In the genomic region with DNA sequence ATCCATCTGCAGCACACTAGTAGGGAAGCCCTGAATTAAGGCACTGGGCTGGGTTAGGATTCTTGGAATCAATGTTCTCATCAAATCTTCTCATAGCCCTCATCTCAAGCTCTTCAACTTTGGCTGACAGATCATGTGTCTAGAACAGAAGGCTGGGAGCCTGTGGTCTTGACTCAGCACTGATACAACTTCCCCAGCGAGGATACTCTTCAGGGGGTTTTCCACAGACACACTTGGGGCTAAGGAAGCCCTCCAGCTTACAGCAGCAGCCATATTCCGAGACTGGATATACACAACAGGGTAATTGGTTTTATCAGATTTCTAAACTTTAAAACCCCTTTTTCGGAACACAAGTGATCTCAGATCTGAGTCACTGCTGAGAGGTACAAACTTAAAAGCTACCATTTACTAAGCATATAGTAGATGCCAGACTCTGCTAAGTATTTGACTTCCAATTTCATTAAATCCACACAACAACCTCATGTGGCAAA, we compare ENCODE assay signal across 8 cellular contexts. TPM values are rescaled to one million over a fixed set of nuclear protein-coding genes. Genes with fewer than 3 reads are reported as not detected.
DNase-seq lines count a peak whose midpoint lies in the region; ATAC-seq and TF ChIP-seq lines count a peak whose summit lies in the region.

No MANE protein-coding gene starts in this region.

- ATAC-seq in stimulated activated memory B cell treated with anti-CD40 and anti-IgM and Interleukin-4, amounts not matched to agents 10 μg/mL and 1 μg/mL and 100 μg/mL, for 72 hours: no peak
- no peak for ATAC-seq in HG03571 (IDR thresholded peaks at IDR 0.05; ENCODE audit: unreplicated experiment)

- H3K36me3 Mint-ChIP-seq in activated CD4-positive, alpha-beta T cell treated with anti-CD3 and anti-CD28 coated beads, Interleukin-2, amount 10 ng/mL, durations not matched to agents 7 days and 5 days (ENCODE audit: low read depth): peaks cover 4% of the 10 kb centered on the region
- H3K36me3 Mint-ChIP-seq in stimulated activated memory B cell treated with anti-CD40 and anti-IgM and Interleukin-4, amounts not matched to agents 10 μg/mL and 1 μg/mL and 100 μg/mL, for 72 hours: no peaks in the 10 kb centered on the region

- peaks cover 6% of the 10 kb centered on the region for H3K4me1 ChIP-seq in HEK293 (ENCODE audit: control insufficient read depth, insufficient read depth, low read length)

- H3K27ac ChIP-seq in HEK293 (ENCODE audit: extremely low read depth, low read depth, low read length): 0 out of 2 replicates have a peak overlapping the region, but pooled peaks have one; percentile 4

- TF ChIP-seq CTCF in HEK293 (tag by site-specific recombination; IDR thresholded peaks at IDR 0.05) (no peak), fibroblast of mammary gland (conservative IDR thresholded peaks at IDR 0.05; ENCODE audit: control insufficient read depth, insufficient read depth, low read depth, low read length) (no peak)

- DNase-seq in activated CD4-positive, alpha-beta T cell treated with anti-CD3 and anti-CD28 coated beads, Interleukin-2, amount 10 ng/mL, durations not matched to agents 7 days and 5 days: peak; percentile 17
- DNase-seq in fibroblast of mammary gland (ENCODE audit: low read depth): peak; percentile 88
- no peak for DNase-seq in NCI-H2029 (lab: John Stamatoyannopoulos, UW)
- no peak for DNase-seq in NOMO-1 treated with dmso at 0.1 percent for 144 hours (lab: John Stamatoyannopoulos, UW; ENCODE audit: unreplicated experiment)
- no peak for DNase-seq in SIG-M5 treated with dmso at 0.1 percent for 504 hours (lab: John Stamatoyannopoulos, UW; ENCODE audit: unreplicated experiment)

- H3K4me3 Mint-ChIP-seq in activated CD4-positive, alpha-beta T cell treated with anti-CD3 and anti-CD28 coated beads, Interleukin-2, amount 10 ng/mL, durations not matched to agents 7 days and 5 days: no peak overlapping the region
- H3K4me3 Mint-ChIP-seq in stimulated activated memory B cell treated with anti-CD40 and anti-IgM and Interleukin-4, amounts not matched to agents 10 μg/mL and 1 μg/mL and 100 μg/mL, for 72 hours: peak overlapping the region; percentile 99

- H3K27ac Mint-ChIP-seq in activated CD4-positive, alpha-beta T cell treated with anti-CD3 and anti-CD28 coated beads, Interleukin-2, amount 10 ng/mL, durations not matched to agents 7 days and 5 days: no peak overlapping the region
- H3K27ac Mint-ChIP-seq in stimulated activated memory B cell treated with anti-CD40 and anti-IgM and Interleukin-4, amounts not matched to agents 10 μg/mL and 1 μg/mL and 100 μg/mL, for 72 hours: peak overlapping the region; percentile 54

- CTCF ChIA-PET in HEK293 (lab: Yijun Ruan, JAX): interaction anchor here (0.6 to 3.5 kb wide), 6 partner anchors 15 to 67 kb away, joined by 3 to 24 read pairs (median 8); a partner anchor contains a TSS
- CTCF ChIA-PET in activated CD4-positive, alpha-beta T cell treated with anti-CD3 and anti-CD28 coated beads, Interleukin-2, amount 10 ng/mL, durations not matched to agents 7 days and 5 days (lab: Charles Lee): interaction anchor here (1.0 to 6.5 kb wide), 15 partner anchors 9 to 80 kb away, joined by 3 to 57 read pairs (median 7); a partner anchor contains a TSS

- H3K4me1 Mint-ChIP-seq in activated CD4-positive, alpha-beta T cell treated with anti-CD3 and anti-CD28 coated beads, Interleukin-2, amount 10 ng/mL, durations not matched to agents 7 days and 5 days: peaks cover 61% of the 10 kb centered on the region
- peaks cover 84% of the 10 kb centered on the region for H3K4me1 Mint-ChIP-seq in stimulated activated memory B cell treated with anti-CD40 and anti-IgM and Interleukin-4, amounts not matched to agents 10 μg/mL and 1 μg/mL and 100 μg/mL, for 72 hours

- H3K9me3 ChIP-seq in HEK293 (ENCODE audit: control insufficient read depth, insufficient read depth, low read depth, low read length): no peaks in the 10 kb centered on the region

- H3K36me3 ChIP-seq in HEK293 (ENCODE audit: control insufficient read depth in 2 of 2, insufficient read depth in 1 of 2, low read length in 2 of 2): no peaks in the 10 kb centered on the region; a peak in 1 of 3 replicates

- H3K27me3 Mint-ChIP-seq in activated CD4-positive, alpha-beta T cell treated with anti-CD3 and anti-CD28 coated beads, Interleukin-2, amount 10 ng/mL, durations not matched to agents 7 days and 5 days: peaks cover 5% of the 10 kb centered on the region
- no peaks in the 10 kb centered on the region for H3K27me3 Mint-ChIP-seq in stimulated activated memory B cell treated with anti-CD40 and anti-IgM and Interleukin-4, amounts not matched to agents 10 μg/mL and 1 μg/mL and 100 μg/mL, for 72 hours

- H3K9me3 Mint-ChIP-seq in activated CD4-positive, alpha-beta T cell treated with anti-CD3 and anti-CD28 coated beads, Interleukin-2, amount 10 ng/mL, durations not matched to agents 7 days and 5 days: no peaks in the 10 kb centered on the region
- H3K9me3 Mint-ChIP-seq in stimulated activated memory B cell treated with anti-CD40 and anti-IgM and Interleukin-4, amounts not matched to agents 10 μg/mL and 1 μg/mL and 100 μg/mL, for 72 hours: no peaks in the 10 kb centered on the region

- H3K4me3 ChIP-seq in HEK293 (ENCODE audit: low read depth, low read length) (no peak overlapping the region), fibroblast of mammary gland (ENCODE audit: control insufficient read depth, low read depth, low read length) (no peak overlapping the region)

- POLR2A ChIA-PET in HEK293 (lab: Yijun Ruan, JAX): interaction anchor here (0.7 to 1.7 kb wide), 2 partner anchors 37 to 58 kb away, joined by 4 to 5 read pairs; a partner anchor contains a TSS
- POLR2A ChIA-PET in activated CD4-positive, alpha-beta T cell treated with anti-CD3 and anti-CD28 coated beads, Interleukin-2, amount 10 ng/mL, durations not matched to agents 7 days and 5 days (lab: Charles Lee): interaction anchor here (1.1 kb wide), 1 partner anchor 55 kb away, joined by 4 read pairs; no protein-coding TSS in a partner anchor

TF ChIP-seq in HEK293, 187 proteins besides CTCF, POLR2A, EP300 and RAD21:
- TF ChIP-seq ZFP69B (tag by site-specific recombination; IDR thresholded peaks at IDR 0.05): no peak
- TF ChIP-seq ZNF114 (tag by site-specific recombination; IDR thresholded peaks at IDR 0.05): no peak
- TF ChIP-seq, protein P1, sequence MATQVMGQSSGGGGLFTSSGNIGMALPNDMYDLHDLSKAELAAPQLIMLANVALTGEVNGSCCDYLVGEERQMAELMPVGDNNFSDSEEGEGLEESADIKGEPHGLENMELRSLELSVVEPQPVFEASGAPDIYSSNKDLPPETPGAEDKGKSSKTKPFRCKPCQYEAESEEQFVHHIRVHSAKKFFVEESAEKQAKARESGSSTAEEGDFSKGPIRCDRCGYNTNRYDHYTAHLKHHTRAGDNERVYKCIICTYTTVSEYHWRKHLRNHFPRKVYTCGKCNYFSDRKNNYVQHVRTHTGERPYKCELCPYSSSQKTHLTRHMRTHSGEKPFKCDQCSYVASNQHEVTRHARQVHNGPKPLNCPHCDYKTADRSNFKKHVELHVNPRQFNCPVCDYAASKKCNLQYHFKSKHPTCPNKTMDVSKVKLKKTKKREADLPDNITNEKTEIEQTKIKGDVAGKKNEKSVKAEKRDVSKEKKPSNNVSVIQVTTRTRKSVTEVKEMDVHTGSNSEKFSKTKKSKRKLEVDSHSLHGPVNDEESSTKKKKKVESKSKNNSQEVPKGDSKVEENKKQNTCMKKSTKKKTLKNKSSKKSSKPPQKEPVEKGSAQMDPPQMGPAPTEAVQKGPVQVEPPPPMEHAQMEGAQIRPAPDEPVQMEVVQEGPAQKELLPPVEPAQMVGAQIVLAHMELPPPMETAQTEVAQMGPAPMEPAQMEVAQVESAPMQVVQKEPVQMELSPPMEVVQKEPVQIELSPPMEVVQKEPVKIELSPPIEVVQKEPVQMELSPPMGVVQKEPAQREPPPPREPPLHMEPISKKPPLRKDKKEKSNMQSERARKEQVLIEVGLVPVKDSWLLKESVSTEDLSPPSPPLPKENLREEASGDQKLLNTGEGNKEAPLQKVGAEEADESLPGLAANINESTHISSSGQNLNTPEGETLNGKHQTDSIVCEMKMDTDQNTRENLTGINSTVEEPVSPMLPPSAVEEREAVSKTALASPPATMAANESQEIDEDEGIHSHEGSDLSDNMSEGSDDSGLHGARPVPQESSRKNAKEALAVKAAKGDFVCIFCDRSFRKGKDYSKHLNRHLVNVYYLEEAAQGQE (tag by site-specific recombination; IDR thresholded peaks at IDR 0.05): no peak
- no peak for TF ChIP-seq SCRT2 (tag by site-specific recombination; IDR thresholded peaks at IDR 0.05)
- no peak for TF ChIP-seq ZNF561 (tag by site-specific recombination; IDR thresholded peaks at IDR 0.05; ENCODE audit: borderline replicate concordance)
- TF ChIP-seq ZBTB17 (tag by site-specific recombination; IDR thresholded peaks at IDR 0.05): peak; percentile 75; the same call in 1 of the 2 replicates
- peak; percentile 25; the same call in 1 of the 2 replicates for TF ChIP-seq ZIC2 (tag by site-specific recombination; IDR thresholded peaks at IDR 0.05)
- TF ChIP-seq ZNF664 (tag by site-specific recombination; IDR thresholded peaks at IDR 0.05): peak; percentile 71

RNA-seq across cellular contexts. Expression of a gene that starts 3.5 kb away (rescaled TPM):
- total RNA-seq in activated CD4-positive, alpha-beta T cell treated with anti-CD3 and anti-CD28 coated beads, Interleukin-2, amount 10 ng/mL, durations not matched to agents 7 days and 5 days: 10 to 100 TPM; 37.4 to 38.2 TPM

RNA-seq across cellular contexts. Expression of a gene that starts 37.7 kb away (rescaled TPM):
- total RNA-seq in activated CD4-positive, alpha-beta T cell treated with anti-CD3 and anti-CD28 coated beads, Interleukin-2, amount 10 ng/mL, durations not matched to agents 7 days and 5 days: 100 to 1,000 TPM; 426 to 442 TPM

Comparison
In these comparisons a context has a peak if more than half of its experiments do, and no peak if none do; other contexts are left out.
1. DNase-seq: peak in activated CD4-positive, alpha-beta T cell treated with anti-CD3 and anti-CD28 coated beads, Interleukin-2, amount 10 ng/mL, durations not matched to agents 7 days and 5 days (single experiment) and fibroblast of mammary gland (single experiment); none in NCI-H2029 (single experiment), NOMO-1 treated with dmso at 0.1 percent for 144 hours (single experiment) and SIG-M5 treated with dmso at 0.1 percent for 504 hours (single experiment).